ENCODE assay signal across 1 cellular context in genomic region chr1:166840309-166841302, GRCh38.
TF ChIP-seq lines count a peak whose summit lies in the region.

No MANE protein-coding gene starts in this region.

TF ChIP-seq in GM23338, 12 proteins besides CTCF, POLR2A, EP300 and RAD21 (continued from another document):
- TF ChIP-seq, protein P1, sequence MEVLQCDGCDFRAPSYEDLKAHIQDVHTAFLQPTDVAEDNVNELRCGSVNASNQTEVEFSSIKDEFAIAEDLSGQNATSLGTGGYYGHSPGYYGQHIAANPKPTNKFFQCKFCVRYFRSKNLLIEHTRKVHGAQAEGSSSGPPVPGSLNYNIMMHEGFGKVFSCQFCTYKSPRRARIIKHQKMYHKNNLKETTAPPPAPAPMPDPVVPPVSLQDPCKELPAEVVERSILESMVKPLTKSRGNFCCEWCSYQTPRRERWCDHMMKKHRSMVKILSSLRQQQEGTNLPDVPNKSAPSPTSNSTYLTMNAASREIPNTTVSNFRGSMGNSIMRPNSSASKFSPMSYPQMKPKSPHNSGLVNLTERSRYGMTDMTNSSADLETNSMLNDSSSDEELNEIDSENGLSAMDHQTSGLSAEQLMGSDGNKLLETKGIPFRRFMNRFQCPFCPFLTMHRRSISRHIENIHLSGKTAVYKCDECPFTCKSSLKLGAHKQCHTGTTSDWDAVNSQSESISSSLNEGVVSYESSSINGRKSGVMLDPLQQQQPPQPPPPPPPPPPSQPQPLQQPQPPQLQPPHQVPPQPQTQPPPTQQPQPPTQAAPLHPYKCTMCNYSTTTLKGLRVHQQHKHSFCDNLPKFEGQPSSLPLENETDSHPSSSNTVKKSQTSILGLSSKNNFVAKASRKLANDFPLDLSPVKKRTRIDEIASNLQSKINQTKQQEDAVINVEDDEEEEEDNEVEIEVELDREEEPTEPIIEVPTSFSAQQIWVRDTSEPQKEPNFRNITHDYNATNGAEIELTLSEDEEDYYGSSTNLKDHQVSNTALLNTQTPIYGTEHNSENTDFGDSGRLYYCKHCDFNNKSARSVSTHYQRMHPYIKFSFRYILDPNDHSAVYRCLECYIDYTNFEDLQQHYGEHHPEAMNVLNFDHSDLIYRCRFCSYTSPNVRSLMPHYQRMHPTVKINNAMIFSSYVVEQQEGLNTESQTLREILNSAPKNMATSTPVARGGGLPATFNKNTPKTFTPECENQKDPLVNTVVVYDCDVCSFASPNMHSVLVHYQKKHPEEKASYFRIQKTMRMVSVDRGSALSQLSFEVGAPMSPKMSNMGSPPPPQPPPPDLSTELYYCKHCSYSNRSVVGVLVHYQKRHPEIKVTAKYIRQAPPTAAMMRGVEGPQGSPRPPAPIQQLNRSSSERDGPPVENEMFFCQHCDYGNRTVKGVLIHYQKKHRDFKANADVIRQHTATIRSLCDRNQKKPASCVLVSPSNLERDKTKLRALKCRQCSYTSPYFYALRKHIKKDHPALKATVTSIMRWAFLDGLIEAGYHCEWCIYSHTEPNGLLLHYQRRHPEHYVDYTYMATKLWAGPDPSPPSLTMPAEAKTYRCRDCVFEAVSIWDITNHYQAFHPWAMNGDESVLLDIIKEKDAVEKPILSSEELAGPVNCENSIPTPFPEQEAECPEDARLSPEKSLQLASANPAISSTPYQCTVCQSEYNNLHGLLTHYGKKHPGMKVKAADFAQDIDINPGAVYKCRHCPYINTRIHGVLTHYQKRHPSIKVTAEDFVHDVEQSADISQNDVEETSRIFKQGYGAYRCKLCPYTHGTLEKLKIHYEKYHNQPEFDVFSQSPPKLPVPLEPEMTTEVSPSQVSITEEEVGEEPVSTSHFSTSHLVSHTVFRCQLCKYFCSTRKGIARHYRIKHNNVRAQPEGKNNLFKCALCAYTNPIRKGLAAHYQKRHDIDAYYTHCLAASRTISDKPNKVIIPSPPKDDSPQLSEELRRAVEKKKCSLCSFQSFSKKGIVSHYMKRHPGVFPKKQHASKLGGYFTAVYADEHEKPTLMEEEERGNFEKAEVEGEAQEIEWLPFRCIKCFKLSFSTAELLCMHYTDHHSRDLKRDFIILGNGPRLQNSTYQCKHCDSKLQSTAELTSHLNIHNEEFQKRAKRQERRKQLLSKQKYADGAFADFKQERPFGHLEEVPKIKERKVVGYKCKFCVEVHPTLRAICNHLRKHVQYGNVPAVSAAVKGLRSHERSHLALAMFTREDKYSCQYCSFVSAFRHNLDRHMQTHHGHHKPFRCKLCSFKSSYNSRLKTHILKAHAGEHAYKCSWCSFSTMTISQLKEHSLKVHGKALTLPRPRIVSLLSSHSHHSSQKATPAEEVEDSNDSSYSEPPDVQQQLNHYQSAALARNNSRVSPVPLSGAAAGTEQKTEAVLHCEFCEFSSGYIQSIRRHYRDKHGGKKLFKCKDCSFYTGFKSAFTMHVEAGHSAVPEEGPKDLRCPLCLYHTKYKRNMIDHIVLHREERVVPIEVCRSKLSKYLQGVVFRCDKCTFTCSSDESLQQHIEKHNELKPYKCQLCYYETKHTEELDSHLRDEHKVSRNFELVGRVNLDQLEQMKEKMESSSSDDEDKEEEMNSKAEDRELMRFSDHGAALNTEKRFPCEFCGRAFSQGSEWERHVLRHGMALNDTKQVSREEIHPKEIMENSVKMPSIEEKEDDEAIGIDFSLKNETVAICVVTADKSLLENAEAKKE (CRISPR knock-in tag; IDR thresholded peaks at IDR 0.05): no peak
- TF ChIP-seq ZNF331 (CRISPR knock-in tag; IDR thresholded peaks at IDR 0.05; ENCODE audit: low read depth) (no peak), ETS1 (IDR thresholded peaks at IDR 0.05) (no peak), STAT1 (IDR thresholded peaks at IDR 0.05; ENCODE audit: unreplicated experiment) (no peak), POLR2AphosphoS5 (IDR thresholded peaks at IDR 0.05; ENCODE audit: low read depth) (no peak)
